Comparison of ENCODE assay signal across 1 cellular context in the genomic region with DNA sequence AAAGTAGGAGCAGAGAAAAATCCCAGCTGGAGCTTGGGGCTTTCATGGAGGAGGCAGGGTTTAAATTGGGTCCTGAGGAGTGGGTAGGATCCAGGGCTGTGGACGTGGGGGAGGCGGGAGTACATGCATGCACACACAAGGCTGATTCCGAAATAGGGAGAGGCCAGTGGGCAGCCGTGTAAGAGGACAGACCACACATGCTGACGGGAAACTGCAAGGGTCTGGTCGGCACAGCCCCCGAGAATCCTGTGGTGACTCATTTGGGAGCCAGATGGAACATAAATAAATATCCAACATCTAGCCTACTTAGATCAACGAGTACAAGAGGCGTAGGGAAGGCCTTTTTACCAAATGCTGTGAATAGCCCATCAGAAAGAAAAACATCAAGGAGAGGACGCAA.
TF ChIP-seq lines count a peak whose summit lies in the region.

No MANE protein-coding gene starts in this region.

TF ChIP-seq in GM23338, 12 proteins besides CTCF, POLR2A, EP300 and RAD21 (continued from another document):
- TF ChIP-seq ZNF462 (CRISPR knock-in tag; IDR thresholded peaks at IDR 0.05) (no peak), ZNF331 (CRISPR knock-in tag; IDR thresholded peaks at IDR 0.05; ENCODE audit: low read depth) (no peak), JUNB (IDR thresholded peaks at IDR 0.05; ENCODE audit: unreplicated experiment) (no peak), ZNF114 (CRISPR knock-in tag; IDR thresholded peaks at IDR 0.05) (no peak), EZH2 (IDR thresholded peaks at IDR 0.05; ENCODE audit: low read depth, unreplicated experiment) (no peak)
- TF ChIP-seq, protein P1, sequence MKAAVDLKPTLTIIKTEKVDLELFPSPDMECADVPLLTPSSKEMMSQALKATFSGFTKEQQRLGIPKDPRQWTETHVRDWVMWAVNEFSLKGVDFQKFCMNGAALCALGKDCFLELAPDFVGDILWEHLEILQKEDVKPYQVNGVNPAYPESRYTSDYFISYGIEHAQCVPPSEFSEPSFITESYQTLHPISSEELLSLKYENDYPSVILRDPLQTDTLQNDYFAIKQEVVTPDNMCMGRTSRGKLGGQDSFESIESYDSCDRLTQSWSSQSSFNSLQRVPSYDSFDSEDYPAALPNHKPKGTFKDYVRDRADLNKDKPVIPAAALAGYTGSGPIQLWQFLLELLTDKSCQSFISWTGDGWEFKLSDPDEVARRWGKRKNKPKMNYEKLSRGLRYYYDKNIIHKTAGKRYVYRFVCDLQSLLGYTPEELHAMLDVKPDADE (IDR thresholded peaks at IDR 0.05): no peak
TF ChIP-seq in GM23338: peak in this region for 0.
